Comparison of ENCODE assay signal across 37 cellular contexts in genomic region chr12:93957180-93957579, GRCh38.
"Had no signal": no experiment of that assay in that cellular context is flagged by ENCODE, and none has a peak within 500 bp of the region (broad histone marks: within the 10 kb centered on the region; RNA-seq: fewer than 3 reads in every experiment).

No MANE protein-coding gene starts in this region.

- H3K27me3 ChIP-seq: adrenal gland, body of pancreas, brain microvascular endothelial cell, breast epithelium had no signal

- H3K4me3 ChIP-seq: adrenal gland, body of pancreas, breast epithelium had no signal

- H3K9me3 ChIP-seq: adrenal gland, body of pancreas had no signal

- ATAC-seq: activated CD8-positive, alpha-beta T cell treated with anti-CD3 and anti-CD28 coated beads for 36 hours; activated naive CD4-positive, alpha-beta T cell treated with anti-CD3 and anti-CD28 coated beads, Interleukin-2, amount 50 U/mL, for 72 hours; activated T-cell treated with anti-CD3 and anti-CD28 coated beads, Interleukin-2, amount 50 U/mL, for 4 hours; activated T-cell treated with anti-CD3 and anti-CD28 coated beads, Interleukin-2, amount 50 U/mL, for 72 hours; activated T-helper 17 cell treated with anti-CD3 and anti-CD28 coated beads, Interleukin-2, amount 50 U/mL, for 72 hours; body of pancreas had no signal

- H3K36me3 Mint-ChIP-seq: activated CD4-positive, alpha-beta memory T cell treated with anti-CD3 and anti-CD28 coated beads for 36 hours; activated naive CD8-positive, alpha-beta T cell treated with anti-CD3 and anti-CD28 coated beads for 36 hours had no signal

- DNase-seq: activated B cell treated with CpG ODN at 0.5 μM for 24 hours; activated CD4-positive, alpha-beta memory T cell treated with anti-CD3 and anti-CD28 coated beads for 36 hours; activated CD4-positive, alpha-beta T cell treated with anti-CD3 and anti-CD28 coated beads for 4 hours; activated CD4-positive, alpha-beta T cell treated with anti-CD3 and anti-CD28 coated beads, Interleukin-2, amount 10 ng/mL, durations not matched to agents 24 days and 14 days; activated CD4-positive, alpha-beta T cell treated with anti-CD3 and anti-CD28 coated beads, Interleukin-2, amount 50 U/mL, for 1 hour; activated CD4-positive, alpha-beta T cell treated with anti-CD3 and anti-CD28 coated beads, Interleukin-2, amount 50 U/mL, for 4 hours; activated CD4-positive, CD25-positive, alpha-beta regulatory T cell treated with anti-CD3 and anti-CD28 coated beads, Interleukin-2, amount 50 U/mL, for 72 hours; activated CD8-positive, alpha-beta memory T cell treated with anti-CD3 and anti-CD28 coated beads, Interleukin-2, amount 50 U/mL, for 4 hours; activated CD8-positive, alpha-beta T cell treated with anti-CD3 and anti-CD28 coated beads for 36 hours; activated effector memory CD4-positive, alpha-beta T cell treated with anti-CD3 and anti-CD28 coated beads, Interleukin-2, amount 50 U/mL, for 16 hours; activated gamma-delta T cell treated with Interleukin-2 at 50 U/mL for 16 hours; activated naive CD4-positive, alpha-beta T cell; activated naive CD4-positive, alpha-beta T cell treated with anti-CD3 and anti-CD28 coated beads for 36 hours; activated naive CD4-positive, alpha-beta T cell treated with anti-CD3 and anti-CD28 coated beads, Interleukin-2, amount 50 U/mL, for 16 hours; activated naive CD8-positive, alpha-beta T cell treated with anti-CD3 and anti-CD28 coated beads for 36 hours; activated T-cell treated with anti-CD3 and anti-CD28 coated beads for 4 hours; activated T-cell treated with anti-CD3 and anti-CD28 coated beads, Interleukin-2, amount 50 U/mL, for 1 hour; activated T-cell treated with anti-CD3 and anti-CD28 coated beads, Interleukin-2, amount 50 U/mL, for 4 hours; activated T-cell treated with anti-CD3 and anti-CD28 coated beads, Interleukin-2, amount 50 U/mL, for 72 hours; adrenal gland; amniotic stem cell; aorta; brain microvascular endothelial cell; caudate nucleus; SW 1271; T-helper 1 cell; T-helper 2 cell; T-helper 9 cell had no signal

- H3K27me3 Mint-ChIP-seq: activated CD4-positive, alpha-beta memory T cell treated with anti-CD3 and anti-CD28 coated beads for 36 hours; activated CD4-positive, alpha-beta T cell treated with anti-CD3 and anti-CD28 coated beads, Interleukin-2, amount 10 ng/mL, durations not matched to agents 24 days and 14 days; activated CD8-positive, alpha-beta T cell treated with anti-CD3 and anti-CD28 coated beads for 36 hours; activated naive CD8-positive, alpha-beta T cell treated with anti-CD3 and anti-CD28 coated beads for 36 hours; activated T-helper 17 cell treated with anti-CD3 and anti-CD28 coated beads, Interleukin-2, amount 50 U/mL, for 72 hours; central memory CD8-positive, alpha-beta T cell had no signal

- H3K4me1 Mint-ChIP-seq: activated B cell treated with CpG ODN at 0.5 μM for 24 hours; central memory CD8-positive, alpha-beta T cell had no signal

- H3K4me3 Mint-ChIP-seq: activated B cell treated with CpG ODN at 0.5 μM for 24 hours; activated CD4-positive, alpha-beta memory T cell treated with anti-CD3 and anti-CD28 coated beads for 36 hours; activated CD4-positive, alpha-beta T cell treated with anti-CD3 and anti-CD28 coated beads, Interleukin-2, amount 10 ng/mL, durations not matched to agents 24 days and 14 days; activated CD8-positive, alpha-beta T cell treated with anti-CD3 and anti-CD28 coated beads for 36 hours; activated naive CD4-positive, alpha-beta T cell treated with anti-CD3 and anti-CD28 coated beads for 36 hours; activated naive CD8-positive, alpha-beta T cell treated with anti-CD3 and anti-CD28 coated beads for 36 hours; activated T-cell treated with anti-CD3 and anti-CD28 coated beads, Interleukin-2, amount 50 U/mL, for 4 hours; activated T-cell treated with anti-CD3 and anti-CD28 coated beads, Interleukin-2, amount 50 U/mL, for 72 hours; activated T-helper 1 cell treated with anti-CD3 and anti-CD28 coated beads, Interleukin-12 subunit alpha, Interleukin-12 subunit beta, Interleukin-2, Interleukin-4 antibody, amounts not matched to agents 30 ng/mL and 10 ng/mL and 1 ng/mL, durations not matched to agents 14 hours and 24 hours and 36 hours; activated T-helper 17 cell treated with anti-CD3 and anti-CD28 coated beads, Interleukin-2, amount 50 U/mL, for 72 hours; central memory CD8-positive, alpha-beta T cell; T-helper 1 cell treated with Interleukin-12 subunit alpha and Interleukin-12 subunit beta and Interleukin-4 antibody, amounts not matched to agents 30 μg/mL and 1 μg/mL, for 36 hours; T-helper 2 cell treated with Interferon-gamma antibody and Interleukin-4, amounts not matched to agents 5 μg/mL and 100 μg/mL, for 36 hours had no signal

- H3K27ac Mint-ChIP-seq: activated B cell treated with CpG ODN at 0.5 μM for 24 hours; activated CD4-positive, alpha-beta memory T cell treated with anti-CD3 and anti-CD28 coated beads for 36 hours; activated CD4-positive, alpha-beta T cell treated with anti-CD3 and anti-CD28 coated beads, Interleukin-2, amount 10 ng/mL, durations not matched to agents 24 days and 14 days; activated CD8-positive, alpha-beta T cell treated with anti-CD3 and anti-CD28 coated beads for 36 hours; activated naive CD4-positive, alpha-beta T cell treated with anti-CD3 and anti-CD28 coated beads for 36 hours; activated naive CD4-positive, alpha-beta T cell treated with anti-CD3 and anti-CD28 coated beads, Interleukin-2, amount 50 U/mL, for 72 hours; activated naive CD8-positive, alpha-beta T cell treated with anti-CD3 and anti-CD28 coated beads for 36 hours; activated T-cell treated with anti-CD3 and anti-CD28 coated beads, Interleukin-2, amount 50 U/mL, for 72 hours; activated T-helper 1 cell treated with anti-CD3 and anti-CD28 coated beads, Interleukin-12 subunit alpha, Interleukin-12 subunit beta, Interleukin-2, Interleukin-4 antibody, amounts not matched to agents 30 ng/mL and 10 ng/mL and 1 ng/mL, durations not matched to agents 14 hours and 24 hours and 36 hours; activated T-helper 17 cell treated with anti-CD3 and anti-CD28 coated beads, Interleukin-2, amount 50 U/mL, for 72 hours; T-helper 1 cell treated with Interleukin-12 subunit alpha and Interleukin-12 subunit beta and Interleukin-4 antibody, amounts not matched to agents 30 μg/mL and 1 μg/mL, for 36 hours; T-helper 2 cell treated with Interferon-gamma antibody and Interleukin-4, amounts not matched to agents 5 μg/mL and 100 μg/mL, for 36 hours had no signal

- H3K36me3 ChIP-seq: adrenal gland, brain microvascular endothelial cell, breast epithelium had no signal

- H3K27ac ChIP-seq: adrenal gland, body of pancreas, brain microvascular endothelial cell, VCaP had no signal

- H3K9me3 Mint-ChIP-seq: central memory CD8-positive, alpha-beta T cell had no signal

- H3K4me1 ChIP-seq: adrenal gland, body of pancreas, breast epithelium had no signal
